24 cellular contexts compared by ENCODE assay signal in the genomic region with DNA sequence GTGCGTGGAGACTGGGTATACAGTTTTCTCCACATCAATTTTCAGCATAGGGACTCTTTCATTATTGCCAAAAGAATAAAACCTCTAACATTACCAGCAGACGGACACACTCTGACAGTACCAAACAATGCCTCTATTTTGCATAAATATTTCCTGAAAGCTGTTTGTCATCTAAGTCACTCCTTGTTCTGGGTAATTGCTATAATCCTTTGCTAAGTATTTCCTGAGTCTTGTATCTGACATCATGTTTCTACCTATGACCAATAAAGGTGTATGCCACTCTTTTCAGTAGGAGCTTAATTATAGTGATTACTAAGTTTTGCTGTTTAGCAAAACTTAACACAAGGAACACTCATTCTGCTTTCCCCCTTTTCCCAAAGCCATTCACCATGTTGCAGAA.
"Had no signal": no experiment of that assay in that cellular context is flagged by ENCODE, and none has a peak within 500 bp of the region (broad histone marks: within the 10 kb centered on the region; RNA-seq: fewer than 3 reads in every experiment).

No MANE protein-coding gene starts in this region.

- H3K9me3 ChIP-seq: left lung, lower lobe of right lung, ovary, right atrium auricular region, right lobe of liver, tibial nerve, uterus had no signal

- H3K9me3 Mint-ChIP-seq: stimulated activated naive CD8-positive, alpha-beta T cell treated with anti-CD3 and anti-CD28 coated beads, Interleukin-15, amount 100 ng/mL, for 72 hours; type B pancreatic cell had no signal

- H3K27ac Mint-ChIP-seq: mesothelial cell of epicardium; naive B cell; natural killer cell treated with Interleukin-12 subunit alpha and Interleukin-12 subunit beta and Interleukin-15 and Interleukin-18, amount 100 ng/mL, for 72 hours; progenitor cell of endocrine pancreas; stimulated activated memory B cell treated with anti-CD40 and anti-IgM and Interleukin-4, amounts not matched to agents 10 μg/mL and 1 μg/mL and 100 μg/mL, for 72 hours; stimulated activated naive CD8-positive, alpha-beta T cell treated with anti-CD3 and anti-CD28 coated beads, Interleukin-15, amount 100 ng/mL, for 72 hours; type B pancreatic cell had no signal

- H3K36me3 Mint-ChIP-seq: mesothelial cell of epicardium; naive B cell; natural killer cell treated with Interleukin-12 subunit alpha and Interleukin-12 subunit beta and Interleukin-15 and Interleukin-18, amount 100 ng/mL, for 72 hours; stimulated activated memory B cell treated with anti-CD40 and anti-IgM and Interleukin-4, amounts not matched to agents 10 μg/mL and 1 μg/mL and 100 μg/mL, for 72 hours; type B pancreatic cell had no signal

- H3K4me3 Mint-ChIP-seq: mesothelial cell of epicardium; naive B cell; natural killer cell treated with Interleukin-12 subunit alpha and Interleukin-12 subunit beta and Interleukin-15 and Interleukin-18, amount 100 ng/mL, for 72 hours; stimulated activated memory B cell treated with anti-CD40 and anti-IgM and Interleukin-4, amounts not matched to agents 10 μg/mL and 1 μg/mL and 100 μg/mL, for 72 hours; stimulated activated naive CD8-positive, alpha-beta T cell treated with anti-CD3 and anti-CD28 coated beads, Interleukin-15, amount 100 ng/mL, for 72 hours; type B pancreatic cell had no signal

- ATAC-seq: left colon; left lung; lower lobe of right lung; natural killer cell treated with Interleukin-12 subunit alpha and Interleukin-12 subunit beta and Interleukin-15 and Interleukin-18, amount 100 ng/mL, for 72 hours; right lobe of liver; stimulated activated memory B cell treated with anti-CD40 and anti-IgM and Interleukin-4, amounts not matched to agents 10 μg/mL and 1 μg/mL and 100 μg/mL, for 72 hours; stimulated activated naive CD8-positive, alpha-beta T cell treated with anti-CD3 and anti-CD28 coated beads, Interleukin-15, amount 100 ng/mL, for 72 hours had no signal

- H3K27ac ChIP-seq: left lung, lower lobe of right lung, ovary, right atrium auricular region, right lobe of liver, tibial nerve, uterus had no signal

- H3K27me3 ChIP-seq: left lung, ovary, right atrium auricular region, right lobe of liver, tibial nerve, uterus had no signal

- H3K4me2 ChIP-seq: smooth muscle cell had no signal

- H3K4me1 ChIP-seq: left lung, lower lobe of right lung, right atrium auricular region, right lobe of liver, uterus had no signal

- H3K4me3 ChIP-seq: left lung, lower lobe of right lung, ovary, right atrium auricular region, right lobe of liver, smooth muscle cell, tibial nerve, uterus had no signal

- H3K36me3 ChIP-seq: left lung, lower lobe of right lung, ovary, right atrium auricular region, right lobe of liver, tibial nerve, uterus had no signal

- H3K4me1 Mint-ChIP-seq: naive B cell; stimulated activated memory B cell treated with anti-CD40 and anti-IgM and Interleukin-4, amounts not matched to agents 10 μg/mL and 1 μg/mL and 100 μg/mL, for 72 hours; stimulated activated naive CD8-positive, alpha-beta T cell treated with anti-CD3 and anti-CD28 coated beads, Interleukin-15, amount 100 ng/mL, for 72 hours had no signal

- H3K27me3 Mint-ChIP-seq: naive B cell; natural killer cell treated with Interleukin-12 subunit alpha and Interleukin-12 subunit beta and Interleukin-15 and Interleukin-18, amount 100 ng/mL, for 72 hours; progenitor cell of endocrine pancreas; stimulated activated memory B cell treated with anti-CD40 and anti-IgM and Interleukin-4, amounts not matched to agents 10 μg/mL and 1 μg/mL and 100 μg/mL, for 72 hours; stimulated activated naive CD8-positive, alpha-beta T cell treated with anti-CD3 and anti-CD28 coated beads, Interleukin-15, amount 100 ng/mL, for 72 hours; type B pancreatic cell had no signal

- DNase-seq: kidney; left colon; left lung; lower lobe of right lung; mesendoderm; naive B cell; ovary; right lobe of liver; stimulated activated CD4-positive, alpha-beta T cell treated with anti-CD3 and anti-CD28 coated beads, Interleukin-1b, Interleukin-23, amount 100 ng/mL, for 48 hours; stimulated activated CD4-positive, alpha-beta T cell treated with anti-CD3 and anti-CD28 coated beads, Interleukin-2, amount 100 ng/mL, for 48 hours; stimulated activated CD4-positive, alpha-beta T cell treated with anti-CD3 and anti-CD28 coated beads, Interleukin-4, amount 100 ng/mL, for 4 hours; stimulated activated CD8-positive, alpha-beta memory T cell treated with anti-CD3 and anti-CD28 coated beads, Interleukin-4, amount 100 ng/mL, for 48 hours; stimulated activated naive CD4-positive, alpha-beta T cell treated with Interleukin-2 at 50 U/mL for 16 hours; stimulated activated naive CD8-positive, alpha-beta T cell treated with anti-CD3 and anti-CD28 coated beads, Interleukin-15, amount 100 ng/mL, for 72 hours; substantia nigra; uterus had no signal
